In the genomic region with DNA sequence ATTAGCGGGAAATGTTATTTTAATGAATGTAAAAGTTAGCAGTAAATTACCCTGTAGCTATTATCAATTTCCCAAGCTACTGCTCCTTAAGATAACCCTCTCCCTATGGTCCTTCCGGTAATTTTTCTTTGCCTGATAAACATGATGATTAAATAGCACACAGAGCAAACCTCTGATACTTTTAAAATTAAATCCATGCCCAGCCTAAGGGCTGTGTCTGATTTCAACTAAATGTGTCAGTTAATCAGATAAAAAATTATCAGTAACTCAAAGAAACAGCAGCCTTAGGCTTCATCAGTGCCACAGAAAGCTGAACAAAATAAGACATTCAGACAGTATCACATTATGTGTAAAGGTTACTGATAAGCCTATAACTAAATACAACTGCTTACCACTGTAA, we compare ENCODE assay signal across 28 cellular contexts.
"Had no signal": no experiment of that assay in that cellular context is flagged by ENCODE, and none has a peak within 500 bp of the region (broad histone marks: within the 10 kb centered on the region; RNA-seq: fewer than 3 reads in every experiment).

No MANE protein-coding gene starts in this region.

- H3K4me3 ChIP-seq: esophagus squamous epithelium, hepatocyte, prostate gland, sigmoid colon, upper lobe of right lung had no signal

- H3K4me3 Mint-ChIP-seq: activated CD8-positive, alpha-beta T cell treated with anti-CD3 and anti-CD28 coated beads for 36 hours; activated naive CD4-positive, alpha-beta T cell treated with anti-CD3 and anti-CD28 coated beads, Interleukin-2, amount 50 U/mL, for 24 hours; activated naive CD8-positive, alpha-beta T cell treated with anti-CD3 and anti-CD28 coated beads, Interleukin-2, amount 50 U/mL, for 24 hours; dendritic cell treated with granulocyte-macrophage colony-stimulating factor and Interleukin-4, amounts not matched to agents 40 ng/mL and 50 ng/mL, for 4 days; endodermal cell; nephron; stimulated activated memory B cell treated with anti-CD40 and anti-IgM and Interleukin-4, amounts not matched to agents 10 μg/mL and 1 μg/mL and 100 μg/mL, for 72 hours; stimulated activated naive CD8-positive, alpha-beta T cell treated with anti-CD3 and anti-CD28 coated beads, Interleukin-15, amount 100 ng/mL, for 72 hours; WTC11 had no signal

- H2AFZ ChIP-seq: hepatocyte had no signal

- DNase-seq: activated CD4-positive, alpha-beta T cell treated with anti-CD3 and anti-CD28 coated beads, Interleukin-2, amount 50 U/mL, for 1 hour; activated CD8-positive, alpha-beta T cell treated with anti-CD3 and anti-CD28 coated beads for 36 hours; activated naive CD8-positive, alpha-beta T cell treated with anti-CD3 and anti-CD28 coated beads, Interleukin-2, amount 50 U/mL, for 24 hours; activated T-cell treated with anti-CD3 and anti-CD28 coated beads, Interleukin-2, amount 50 U/mL, for 48 hours; amygdala; central memory CD4-positive, alpha-beta T cell; endodermal cell; esophagus squamous epithelium; islet precursor cell; left ventricle myocardium superior; retina; sigmoid colon; small intestine; stimulated activated CD4-positive, alpha-beta T cell treated with anti-CD3 and anti-CD28 coated beads, Interleukin-1b, Interleukin-23, amount 100 ng/mL, for 48 hours; stimulated activated CD4-positive, alpha-beta T cell treated with anti-CD3 and anti-CD28 coated beads, Interleukin-4, amount 100 ng/mL, for 4 hours; stimulated activated CD8-positive, alpha-beta memory T cell treated with anti-CD3 and anti-CD28 coated beads, Interleukin-4, amount 100 ng/mL, for 48 hours; stimulated activated naive CD8-positive, alpha-beta T cell treated with anti-CD3 and anti-CD28 coated beads, Interleukin-15, amount 100 ng/mL, for 72 hours; substantia nigra; upper lobe of right lung had no signal

- H3K27me3 ChIP-seq: esophagus squamous epithelium, hepatocyte, neutrophil, sigmoid colon, upper lobe of right lung had no signal

- H3K4me2 ChIP-seq: hepatocyte had no signal

- ATAC-seq: activated CD8-positive, alpha-beta T cell treated with anti-CD3 and anti-CD28 coated beads for 36 hours; activated naive CD8-positive, alpha-beta T cell treated with anti-CD3 and anti-CD28 coated beads, Interleukin-2, amount 50 U/mL, for 24 hours; left ventricle myocardium superior; stimulated activated memory B cell treated with anti-CD40 and anti-IgM and Interleukin-4, amounts not matched to agents 10 μg/mL and 1 μg/mL and 100 μg/mL, for 72 hours; stimulated activated naive CD8-positive, alpha-beta T cell treated with anti-CD3 and anti-CD28 coated beads, Interleukin-15, amount 100 ng/mL, for 72 hours; upper lobe of right lung; WTC11 had no signal

- H3K79me2 ChIP-seq: hepatocyte had no signal

- H3K27ac ChIP-seq: esophagus squamous epithelium, hepatocyte, neutrophil, prostate gland, sigmoid colon, upper lobe of right lung had no signal

- H3K27ac Mint-ChIP-seq: activated CD8-positive, alpha-beta T cell treated with anti-CD3 and anti-CD28 coated beads for 36 hours; activated naive CD4-positive, alpha-beta T cell treated with anti-CD3 and anti-CD28 coated beads, Interleukin-2, amount 50 U/mL, for 24 hours; activated naive CD8-positive, alpha-beta T cell treated with anti-CD3 and anti-CD28 coated beads, Interleukin-2, amount 50 U/mL, for 24 hours; activated T-helper 2 cell treated with anti-CD3 and anti-CD28 coated beads, Interferon-gamma antibody, Interleukin-2, Interleukin-4, amounts not matched to agents 10 μg/mL and 5 μg/mL and 100 μg/mL, durations not matched to agents 14 hours and 24 hours and 36 hours; dendritic cell treated with granulocyte-macrophage colony-stimulating factor and Interleukin-4, amounts not matched to agents 40 ng/mL and 50 ng/mL, for 4 days; endodermal cell; stimulated activated memory B cell treated with anti-CD40 and anti-IgM and Interleukin-4, amounts not matched to agents 10 μg/mL and 1 μg/mL and 100 μg/mL, for 72 hours; WTC11 had no signal

- H3K9me3 ChIP-seq: esophagus squamous epithelium, neutrophil, prostate gland, sigmoid colon, upper lobe of right lung had no signal

- H3K27me3 Mint-ChIP-seq: activated CD8-positive, alpha-beta T cell treated with anti-CD3 and anti-CD28 coated beads for 36 hours; activated naive CD4-positive, alpha-beta T cell treated with anti-CD3 and anti-CD28 coated beads, Interleukin-2, amount 50 U/mL, for 24 hours; activated naive CD8-positive, alpha-beta T cell treated with anti-CD3 and anti-CD28 coated beads, Interleukin-2, amount 50 U/mL, for 24 hours; dendritic cell treated with granulocyte-macrophage colony-stimulating factor and Interleukin-4, amounts not matched to agents 40 ng/mL and 50 ng/mL, for 4 days; stimulated activated memory B cell treated with anti-CD40 and anti-IgM and Interleukin-4, amounts not matched to agents 10 μg/mL and 1 μg/mL and 100 μg/mL, for 72 hours; stimulated activated naive CD8-positive, alpha-beta T cell treated with anti-CD3 and anti-CD28 coated beads, Interleukin-15, amount 100 ng/mL, for 72 hours had no signal

- H3K36me3 Mint-ChIP-seq: stimulated activated memory B cell treated with anti-CD40 and anti-IgM and Interleukin-4, amounts not matched to agents 10 μg/mL and 1 μg/mL and 100 μg/mL, for 72 hours; WTC11 had no signal

- H3K9me3 Mint-ChIP-seq: activated CD8-positive, alpha-beta T cell treated with anti-CD3 and anti-CD28 coated beads for 36 hours; activated naive CD4-positive, alpha-beta T cell treated with anti-CD3 and anti-CD28 coated beads, Interleukin-2, amount 50 U/mL, for 24 hours; activated naive CD8-positive, alpha-beta T cell treated with anti-CD3 and anti-CD28 coated beads, Interleukin-2, amount 50 U/mL, for 24 hours; activated T-helper 2 cell treated with anti-CD3 and anti-CD28 coated beads, Interferon-gamma antibody, Interleukin-2, Interleukin-4, amounts not matched to agents 10 μg/mL and 5 μg/mL and 100 μg/mL, durations not matched to agents 14 hours and 24 hours and 36 hours; dendritic cell treated with granulocyte-macrophage colony-stimulating factor and Interleukin-4, amounts not matched to agents 40 ng/mL and 50 ng/mL, for 4 days; stimulated activated memory B cell treated with anti-CD40 and anti-IgM and Interleukin-4, amounts not matched to agents 10 μg/mL and 1 μg/mL and 100 μg/mL, for 72 hours; stimulated activated naive CD8-positive, alpha-beta T cell treated with anti-CD3 and anti-CD28 coated beads, Interleukin-15, amount 100 ng/mL, for 72 hours; WTC11 had no signal

- H3K4me1 ChIP-seq: prostate gland, upper lobe of right lung had no signal

- H3K4me1 Mint-ChIP-seq: activated naive CD8-positive, alpha-beta T cell treated with anti-CD3 and anti-CD28 coated beads, Interleukin-2, amount 50 U/mL, for 24 hours; stimulated activated memory B cell treated with anti-CD40 and anti-IgM and Interleukin-4, amounts not matched to agents 10 μg/mL and 1 μg/mL and 100 μg/mL, for 72 hours; stimulated activated naive CD8-positive, alpha-beta T cell treated with anti-CD3 and anti-CD28 coated beads, Interleukin-15, amount 100 ng/mL, for 72 hours had no signal

- H3K36me3 ChIP-seq: esophagus squamous epithelium, neutrophil, prostate gland, sigmoid colon, upper lobe of right lung had no signal
